ENCODE assay signal across 22 cellular contexts in genomic region chr7:132337450-132338080, GRCh38.
"Had no signal": no experiment of that assay in that cellular context is flagged by ENCODE, and none has a peak within 500 bp of the region (broad histone marks: within the 10 kb centered on the region; RNA-seq: fewer than 3 reads in every experiment).

No MANE protein-coding gene starts in this region.

- H3K4me3 ChIP-seq: dorsolateral prefrontal cortex, esophagus muscularis mucosa, gastrocnemius medialis, heart right ventricle, left ventricle myocardium inferior, lower lobe of right lung, smooth muscle cell had no signal

- H3K4me3 Mint-ChIP-seq: naive thymus-derived CD8-positive, alpha-beta T cell; type B pancreatic cell had no signal

- H3K36me3 ChIP-seq: esophagus muscularis mucosa, gastrocnemius medialis, heart right ventricle, left ventricle myocardium inferior, lower lobe of right lung, neutrophil had no signal

- H3K9me3 Mint-ChIP-seq: naive thymus-derived CD8-positive, alpha-beta T cell; type B pancreatic cell had no signal

- H3K27me3 Mint-ChIP-seq: type B pancreatic cell had no signal

- H3K4me2 ChIP-seq: smooth muscle cell had no signal

- ATAC-seq: gastrocnemius medialis; lower lobe of right lung; naive thymus-derived CD8-positive, alpha-beta T cell had no signal

- H3K36me3 Mint-ChIP-seq: naive thymus-derived CD8-positive, alpha-beta T cell; type B pancreatic cell had no signal

- H3K27ac ChIP-seq: dorsolateral prefrontal cortex, epithelial cell of prostate, esophagus muscularis mucosa, gastrocnemius medialis, heart right ventricle, left ventricle myocardium inferior, lower lobe of right lung, neutrophil had no signal

- H3K9me3 ChIP-seq: esophagus muscularis mucosa, gastrocnemius medialis, heart right ventricle, left ventricle myocardium inferior, lower lobe of right lung, neutrophil had no signal

- DNase-seq: cortex of kidney; dorsolateral prefrontal cortex; effector CD8-positive, alpha-beta T cell; gastrocnemius medialis; heart right ventricle; hypothalamus; kidney glomerular epithelial cell; left ventricle myocardium inferior; lower lobe of right lung; mesenchymal stem cell; naive thymus-derived CD8-positive, alpha-beta T cell; right cardiac atrium; stimulated activated CD4-positive, alpha-beta T cell treated with anti-CD3 and anti-CD28 coated beads, Interleukin-2, amount 100 ng/mL, for 48 hours; stimulated activated naive CD4-positive, alpha-beta T cell treated with Interleukin-2 at 50 U/mL for 16 hours had no signal

- FAIRE-seq: endometrium, islet of Langerhans, urothelium cell line had no signal

- H3K4me1 ChIP-seq: gastrocnemius medialis, lower lobe of right lung had no signal

- H3K27ac Mint-ChIP-seq: naive thymus-derived CD8-positive, alpha-beta T cell; type B pancreatic cell had no signal

- H3K27me3 ChIP-seq: esophagus muscularis mucosa, gastrocnemius medialis had no signal

- H3K4me1 Mint-ChIP-seq: naive thymus-derived CD8-positive, alpha-beta T cell had no signal
